In the genomic region with DNA sequence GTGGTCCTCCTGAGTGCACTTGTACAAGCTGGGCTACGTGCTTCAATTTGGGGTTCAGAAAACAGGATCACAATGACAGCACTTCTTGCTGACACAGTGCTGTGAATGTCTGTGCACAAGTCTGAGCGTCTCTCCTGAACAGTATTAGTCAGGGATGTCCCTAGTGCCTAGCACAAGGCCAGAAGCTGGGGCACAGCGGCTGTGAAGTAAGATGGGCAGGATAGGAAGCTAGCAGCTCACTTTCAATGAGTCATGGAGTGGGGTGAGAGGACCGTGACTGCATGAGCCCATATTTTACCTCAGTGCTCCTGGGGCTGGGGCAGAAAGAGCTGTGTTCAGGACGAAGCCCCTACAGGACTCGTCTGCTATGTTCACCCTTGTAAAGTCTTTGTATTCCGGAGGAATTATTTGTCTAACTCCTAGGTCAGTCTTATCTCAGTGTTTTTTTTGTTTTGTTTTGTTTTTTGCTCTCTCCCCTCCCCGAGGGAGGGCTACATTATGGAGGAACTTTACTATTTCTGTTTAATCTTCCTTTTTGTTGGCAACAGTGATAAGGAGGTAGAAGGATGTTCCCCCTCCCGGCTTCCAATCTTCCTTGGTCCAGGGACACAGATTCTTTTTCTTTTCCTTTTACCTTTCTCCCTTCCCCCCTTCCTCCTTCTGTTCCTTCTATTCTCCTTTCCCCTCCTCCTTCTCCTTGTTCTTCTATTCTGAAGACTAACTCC, we compare ENCODE assay signal across 11 cellular contexts. TPM values are rescaled to one million over a fixed set of nuclear protein-coding genes. Genes with fewer than 3 reads are reported as not detected.
DNase-seq lines count a peak whose midpoint lies in the region; ATAC-seq and TF ChIP-seq lines count a peak whose summit lies in the region.
"Had no signal": no experiment of that assay in that cellular context is flagged by ENCODE, and none has a peak within 500 bp of the region (broad histone marks: within the 10 kb centered on the region; RNA-seq: fewer than 3 reads in every experiment).

No MANE protein-coding gene starts in this region.

- H3K4me1 ChIP-seq in mesenchymal stem cell (ENCODE audit: control insufficient read depth, insufficient read depth, low read depth, low read length) = peaks cover 4% of the 10 kb centered on the region
- peaks cover 10% of the 10 kb centered on the region for H3K4me1 ChIP-seq in mucosa of descending colon (ENCODE audit: low read depth)

- no peak overlapping the region for H2BK15ac ChIP-seq in mesenchymal stem cell (ENCODE audit: low read depth, poor library complexity, severe bottlenecking)

- WGBS in mesenchymal stem cell = 47% methylated on average over 7 of the region's 9 CpGs

- ATAC-seq in HG02970 (IDR thresholded peaks at IDR 0.05; ENCODE audit: low FRiP score, unreplicated experiment) (no peak), left lobe of liver (no peak), mucosa of descending colon (no peak)

- no peak overlapping the region for H3K23ac ChIP-seq in mesenchymal stem cell (ENCODE audit: low read length in 2 of 2)

- H2BK12ac ChIP-seq in mesenchymal stem cell (ENCODE audit: low read length in 2 of 2) = peak overlapping the region in 1 of 2 experiments; percentile 0

- H3K18ac ChIP-seq in mesenchymal stem cell (ENCODE audit: low read depth in 1 of 2, low read length in 2 of 2) = peak overlapping the region; percentile 6 to 37

- H3K9me3 ChIP-seq in mesenchymal stem cell (ENCODE audit: control insufficient read depth, low read length) (no peaks in the 10 kb centered on the region), mucosa of descending colon (no peaks in the 10 kb centered on the region)

- H3K79me1 ChIP-seq in mesenchymal stem cell (replicated peaks; ENCODE audit: low read length, poor library complexity, severe bottlenecking) = no peaks in the 10 kb centered on the region

- TF ChIP-seq CTCF in mucosa of descending colon (IDR thresholded peaks at IDR 0.05) = no peak

- in situ Hi-C loops in ACHN (cut with HindIII; ENCODE audit: low pct_ligation_motif_present, low pct_unique_long_range_greater_than_20kb, low sequenced_read_pairs) = no loop called here

- H3K27ac ChIP-seq in mesenchymal stem cell (ENCODE audit: low read length, poor library complexity, severe bottlenecking) = no peak overlapping the region

- H3K27me3 ChIP-seq in mesenchymal stem cell (ENCODE audit: control insufficient read depth in 1 of 2, insufficient read depth in 1 of 2, low read length in 2 of 2) = peaks cover 0 to 61% of the 10 kb centered on the region in 2 experiments

- intact Hi-C loops in mucosa of descending colon (cut with DNase I, micrococcal nuclease) = no loop called here

- no peak overlapping the region for H3K4ac ChIP-seq in mesenchymal stem cell (ENCODE audit: low read depth in 1 of 2, low read length in 2 of 2)

- H2AK5ac ChIP-seq in mesenchymal stem cell (ENCODE audit: low read length, severe bottlenecking) = no peak overlapping the region

- H3K4me3 ChIP-seq in mesenchymal stem cell (ENCODE audit: insufficient read depth in 1 of 2, low read depth in 1 of 2, low read length in 2 of 2) = peak overlapping the region in 1 of 2 experiments; percentile 10
- H3K4me3 ChIP-seq in mucosa of descending colon = no peak overlapping the region

- no peak overlapping the region for H2AFZ ChIP-seq in mesenchymal stem cell (ENCODE audit: low read depth, low read length)

- H3K4me2 ChIP-seq in mesenchymal stem cell (ENCODE audit: low read length, poor library complexity, severe bottlenecking) = no peak overlapping the region

- no peak overlapping the region for H3K14ac ChIP-seq in mesenchymal stem cell (ENCODE audit: low read length in 2 of 2)

- peak overlapping the region; percentile 52 for H4K8ac ChIP-seq in mesenchymal stem cell (ENCODE audit: low read length)

- no peaks in the 10 kb centered on the region for H3K36me3 ChIP-seq in mesenchymal stem cell (ENCODE audit: control insufficient read depth in 1 of 2, insufficient read depth in 2 of 2, low read depth in 1 of 2, low read length in 2 of 2)
- H3K36me3 ChIP-seq in mucosa of descending colon (ENCODE audit: low read depth) = no peaks in the 10 kb centered on the region

- DNase-seq in ACHN (peak; percentile 79), HT1080 (ENCODE audit: low read depth) (peak; percentile 72), UCSD-AML1 (lab: John Stamatoyannopoulos, UW; ENCODE audit: unreplicated experiment) (peak; percentile 33), mesenchymal stem cell (peak; percentile 65), NCI-H2081 treated with DMSO at 0.1 percent for 48 hours (lab: John Stamatoyannopoulos, UW) (no peak), left lobe of liver (ENCODE audit: low spot score) (no peak), mucosa of descending colon (no peak)
- DNase-seq: activated B cell treated with CpG ODN at 0.5 μM for 24 hours, C1 segment of cervical spinal cord had no signal

- H2BK120ac ChIP-seq in mesenchymal stem cell (ENCODE audit: low read depth, low read length) = no peak overlapping the region

- peak overlapping the region; percentile 23 for H4K91ac ChIP-seq in mesenchymal stem cell (ENCODE audit: low read length)

- H2BK5ac ChIP-seq in mesenchymal stem cell (ENCODE audit: low read depth, low read length, poor library complexity, severe bottlenecking) = no peak overlapping the region

- peak overlapping the region; percentile 46 for H3K9ac ChIP-seq in mesenchymal stem cell (ENCODE audit: low read length)

RNA-seq across cellular contexts. Expression of a gene that starts 2.8 kb away (rescaled TPM):
- total RNA-seq in HT1080 (2014; rRNA removed; shearing (Covaris generic)) = not detected in 2 replicates
- polyA plus RNA-seq in HT1080 (2015; cell fraction: cytosol; rRNA removed) = 1.1 and 1.4 TPM in 2 replicates
- 0.41 TPM in 1 of 2 replicates, not detected in the other for polyA plus RNA-seq in HT1080 (2015; cell fraction: nucleus; rRNA removed)
- polyA plus RNA-seq in mesenchymal stem cell (2013, experiment 1 of 2) = 3.8 TPM
- polyA plus RNA-seq in mesenchymal stem cell (2013, experiment 2 of 2) = 5.7 TPM
- total RNA-seq in left lobe of liver (9.1 TPM), mucosa of descending colon (10 to 100 TPM in 2 of 3 donors, 1 to 10 TPM in 1; 9.4 to 14.9 (median 10.3) TPM)
- total RNA-seq: activated B cell treated with CpG ODN at 0.5 μM for 24 hours, myocyte had no signal

RNA-seq across cellular contexts. Expression of a gene that starts 27.0 kb away (rescaled TPM):
- total RNA-seq in HT1080 (2014; rRNA removed; shearing (Covaris generic)) = 1.8 and 2.8 TPM in 2 replicates
- polyA plus RNA-seq in HT1080 (2015; cell fraction: cytosol; rRNA removed) = 4.8 and 6.7 TPM in 2 replicates
- 6.8 and 8.7 TPM in 2 replicates for polyA plus RNA-seq in HT1080 (2015; cell fraction: nucleus; rRNA removed)
- 110 TPM for polyA plus RNA-seq in mesenchymal stem cell (2013, experiment 1 of 2)
- polyA plus RNA-seq in mesenchymal stem cell (2013, experiment 2 of 2) = 112 TPM
- total RNA-seq in left lobe of liver (7.3 TPM), mucosa of descending colon (10 to 100 TPM in 1 of 3 donors, 1 to 10 TPM in 2; 3.7 to 32.3 (median 6.1) TPM)
- total RNA-seq: activated B cell treated with CpG ODN at 0.5 μM for 24 hours had no signal

Comparison
In these comparisons a context has a peak if more than half of its experiments do, and no peak if none do; other contexts are left out.
1. DNase-seq: peak in ACHN (single experiment), HT1080 (single experiment), UCSD-AML1 (single experiment) and mesenchymal stem cell (single experiment); none in NCI-H2081 treated with DMSO at 0.1 percent for 48 hours (single experiment), left lobe of liver (single experiment) and mucosa of descending colon (0 of 3).
2. RNA of a gene that starts 2.8 kb away (total RNA-seq): 9.4 to 14.9 TPM in mucosa of descending colon and 9.1 TPM in left lobe of liver (single experiment); not detected in HT1080; every median in the first group is over 10 times any median in the second.